In genomic region chr15:80711886-80712285, GRCh38 we compare ENCODE assay signal across 19 cellular contexts.
"Had no signal": no experiment of that assay in that cellular context is flagged by ENCODE, and none has a peak within 500 bp of the region (broad histone marks: within the 10 kb centered on the region; RNA-seq: fewer than 3 reads in every experiment).

No MANE protein-coding gene starts in this region.

- H3K36me3 Mint-ChIP-seq: activated naive CD4-positive, alpha-beta T cell treated with anti-CD3 and anti-CD28 coated beads, Interleukin-2, amount 10 ng/mL, durations not matched to agents 7 days and 5 days had no signal

- H3K27me3 ChIP-seq: ascending aorta, body of pancreas had no signal

- H3K36me3 ChIP-seq: ascending aorta had no signal

- ATAC-seq: body of pancreas had no signal

- H3K4me3 Mint-ChIP-seq: activated B cell treated with CpG ODN at 0.5 μM for 24 hours; activated CD8-positive, alpha-beta T cell treated with anti-CD3 and anti-CD28 coated beads for 36 hours; activated naive CD4-positive, alpha-beta T cell treated with anti-CD3 and anti-CD28 coated beads, Interleukin-2, amount 10 ng/mL, durations not matched to agents 7 days and 5 days; central memory CD8-positive, alpha-beta T cell had no signal

- H3K27ac Mint-ChIP-seq: activated B cell treated with CpG ODN at 0.5 μM for 24 hours; activated naive CD4-positive, alpha-beta T cell treated with anti-CD3 and anti-CD28 coated beads, Interleukin-2, amount 10 ng/mL, durations not matched to agents 7 days and 5 days; activated T-helper 2 cell treated with anti-CD3 and anti-CD28 coated beads, Interferon-gamma antibody, Interleukin-2, Interleukin-4, amounts not matched to agents 10 μg/mL and 5 μg/mL and 100 μg/mL, durations not matched to agents 14 hours and 24 hours and 36 hours had no signal

- H3K9me3 Mint-ChIP-seq: activated B cell treated with CpG ODN at 0.5 μM for 24 hours; activated CD8-positive, alpha-beta T cell treated with anti-CD3 and anti-CD28 coated beads for 36 hours; activated naive CD4-positive, alpha-beta T cell treated with anti-CD3 and anti-CD28 coated beads, Interleukin-2, amount 10 ng/mL, durations not matched to agents 7 days and 5 days; activated T-cell treated with anti-CD3 and anti-CD28 coated beads, Interleukin-2, amount 50 U/mL, for 72 hours; activated T-helper 2 cell treated with anti-CD3 and anti-CD28 coated beads, Interferon-gamma antibody, Interleukin-2, Interleukin-4, amounts not matched to agents 10 μg/mL and 5 μg/mL and 100 μg/mL, durations not matched to agents 14 hours and 24 hours and 36 hours; central memory CD8-positive, alpha-beta T cell had no signal

- H3K4me3 ChIP-seq: ascending aorta, body of pancreas had no signal

- H3K4me1 ChIP-seq: ascending aorta, body of pancreas had no signal

- H3K27me3 Mint-ChIP-seq: activated B cell treated with CpG ODN at 0.5 μM for 24 hours; activated CD8-positive, alpha-beta T cell treated with anti-CD3 and anti-CD28 coated beads for 36 hours; central memory CD8-positive, alpha-beta T cell had no signal

- DNase-seq: activated B cell treated with CpG ODN at 0.5 μM for 24 hours; activated CD4-positive, alpha-beta T cell treated with anti-CD3 and anti-CD28 coated beads for 4 hours; activated CD8-positive, alpha-beta memory T cell treated with anti-CD3 and anti-CD28 coated beads, Interleukin-2, amount 50 U/mL, for 4 hours; activated gamma-delta T cell treated with Interleukin-2 at 50 U/mL for 16 hours; amniotic stem cell; body of pancreas; NCI-H1092 treated with DMSO at 0.1 percent for 48 hours; NCI-H1417 treated with DMSO at 0.1 percent for 48 hours; NCI-H1694 treated with DMSO at 0.1 percent for 48 hours; NCI-H2081; NCI-H510A treated with DMSO at 0.1 percent for 48 hours; SIG-M5; T1000 had no signal

- H3K4me1 Mint-ChIP-seq: activated B cell treated with CpG ODN at 0.5 μM for 24 hours had no signal

- H3K9me3 ChIP-seq: ascending aorta, body of pancreas had no signal

- H3K27ac ChIP-seq: ascending aorta, body of pancreas had no signal
